11 cellular contexts compared by ENCODE assay signal in genomic region chr11:1829039-1829820, GRCh38. TPM values are rescaled to one million over a fixed set of nuclear protein-coding genes. Genes with fewer than 3 reads are reported as not detected.
DNase-seq lines count a peak whose midpoint lies in the region.
"Had no signal": no experiment of that assay in that cellular context is flagged by ENCODE, and none has a peak within 500 bp of the region (broad histone marks: within the 10 kb centered on the region; RNA-seq: fewer than 3 reads in every experiment).

No MANE protein-coding gene starts in this region.

- H3K9me3 ChIP-seq in adipocyte (ENCODE audit: control insufficient read depth, low read length): no peaks in the 10 kb centered on the region

- peaks cover 23% of the 10 kb centered on the region for H3K4me1 ChIP-seq in adipocyte (ENCODE audit: control insufficient read depth, insufficient read depth, low read length)

- H3K27me3 ChIP-seq in adipocyte (replicated peaks; ENCODE audit: control insufficient read depth, insufficient read depth, low read length): peaks cover 15% of the 10 kb centered on the region

- peak; percentile 14 for DNase-seq in DMS 273 (lab: John Stamatoyannopoulos, UW; ENCODE audit: unreplicated experiment)
- DNase-seq in DMS 273 treated with DMSO at 0.1 percent for 48 hours (lab: John Stamatoyannopoulos, UW): no peak
- DNase-seq in adipocyte (ENCODE audit: low read depth): peak; percentile 75
- DNase-seq in islet precursor cell: peak; percentile 87
- DNase-seq in ureter (ENCODE audit: low spot score): peak; percentile 63
- no peak for DNase-seq in NCI-H1048 (lab: John Stamatoyannopoulos, UW)
- DNase-seq in activated effector memory CD4-positive, alpha-beta T cell treated with anti-CD3 and anti-CD28 coated beads, Interleukin-2, amount 50 U/mL, for 16 hours: no peak
- no peak for DNase-seq in hippocampal formation (lab: John Stamatoyannopoulos, UW)
- DNase-seq: activated CD4-positive, CD25-positive, alpha-beta regulatory T cell; NCI-H1092 treated with DMSO at 0.1 percent for 48 hours; stimulated activated CD4-positive, alpha-beta T cell treated with anti-CD3 and anti-CD28 coated beads, Interleukin-1b, Interleukin-23, amount 100 ng/mL, for 48 hours had no signal

- no peak overlapping the region for H3K4me3 ChIP-seq in adipocyte (ENCODE audit: low read length)

- no peak overlapping the region for H3K9ac ChIP-seq in adipocyte (ENCODE audit: low read length)

- no peaks in the 10 kb centered on the region for H3K36me3 ChIP-seq in adipocyte (ENCODE audit: control insufficient read depth, insufficient read depth, low read length, severe bottlenecking)

RNA-seq across cellular contexts. Expression of gene SYT8, which starts 5.6 kb away (rescaled TPM):
- total RNA-seq in ureter: 159 TPM

RNA-seq across cellular contexts. Expression of gene TNNI2, which starts 9.6 kb away (rescaled TPM):
- 45.0 TPM for total RNA-seq in ureter

RNA-seq across cellular contexts. Expression of gene LSP1, which starts 23.7 kb away (rescaled TPM):
- 47.4 TPM for total RNA-seq in ureter

Comparison
In these comparisons a context has a peak if more than half of its experiments do, and no peak if none do; other contexts are left out.
1. DNase-seq: peak in DMS 273 (single experiment), adipocyte (single experiment), islet precursor cell (single experiment) and ureter (single experiment); none in DMS 273 treated with DMSO at 0.1 percent for 48 hours (single experiment), NCI-H1048 (single experiment), activated effector memory CD4-positive, alpha-beta T cell treated with anti-CD3 and anti-CD28 coated beads, Interleukin-2, amount 50 U/mL, for 16 hours (single experiment) and hippocampal formation (0 of 2).